16 cellular contexts compared by ENCODE assay signal in the genomic region with DNA sequence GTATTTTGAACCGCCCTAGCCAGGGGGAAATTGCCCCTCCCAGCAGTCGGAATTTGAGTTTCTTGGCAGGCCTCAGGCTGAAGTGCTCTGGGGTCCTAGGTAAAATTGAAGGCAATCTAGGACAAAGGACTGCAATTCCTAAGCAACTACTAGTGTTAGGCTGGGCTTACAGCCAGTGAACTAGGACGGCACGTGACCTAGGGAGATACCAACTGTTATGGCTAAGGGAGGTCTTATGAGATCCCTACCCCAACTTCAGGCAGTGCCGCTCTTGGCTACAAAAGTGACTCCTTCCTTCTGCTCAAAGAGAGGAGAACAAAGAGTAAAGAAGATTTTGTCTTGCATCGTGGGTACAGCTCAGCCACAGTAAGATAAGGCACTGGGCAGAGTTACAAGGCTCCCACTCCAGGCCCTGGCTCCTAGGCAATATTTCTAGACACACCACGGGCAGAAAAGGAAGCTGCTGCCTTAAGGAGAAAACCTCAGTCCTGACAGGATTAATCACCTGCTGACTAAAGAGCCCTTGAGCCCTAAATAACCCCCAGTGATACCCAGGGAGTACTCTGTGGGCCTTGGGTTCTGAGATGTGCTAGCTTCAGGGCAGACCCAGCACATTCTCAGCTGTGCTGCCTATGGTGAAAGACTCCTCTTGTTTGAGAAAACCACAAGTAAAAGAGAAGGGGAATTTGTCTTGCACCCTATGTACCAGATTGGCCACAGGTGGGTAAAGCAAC.
A peak's percentile ranks its signal among the peaks of the same experiment; 100 is the strongest.
DNase-seq lines count a peak whose midpoint lies in the region; ATAC-seq and TF ChIP-seq lines count a peak whose summit lies in the region.
"Had no signal": no experiment of that assay in that cellular context is flagged by ENCODE, and none has a peak within 500 bp of the region (broad histone marks: within the 10 kb centered on the region; RNA-seq: fewer than 3 reads in every experiment).

No MANE protein-coding gene starts in this region.

- H2BK12ac ChIP-seq in neuronal stem cell (ENCODE audit: low read length): no peak overlapping the region

- H3K9me3 ChIP-seq in neuronal stem cell (replicated peaks in 1 of 2; ENCODE audit: control insufficient read depth in 2 of 2, insufficient read depth in 1 of 2, low read depth in 1 of 2, low read length in 2 of 2): no peaks in the 10 kb centered on the region
- H3K9me3 ChIP-seq in aorta (ENCODE audit: control insufficient read depth, low read length): no peaks in the 10 kb centered on the region
- H3K9me3 ChIP-seq: HAP-1, Peyer's patch had no signal

- no peaks in the 10 kb centered on the region for H3K27me3 Mint-ChIP-seq in activated naive CD8-positive, alpha-beta T cell treated with anti-CD3 and anti-CD28 coated beads, Interleukin-2, amount 50 U/mL, for 24 hours
- H3K27me3 Mint-ChIP-seq: B cell; CD4-positive, alpha-beta T cell had no signal

- H2AFZ ChIP-seq in neuronal stem cell (ENCODE audit: low read length): peak overlapping the region; percentile 64

- H3K9me3 Mint-ChIP-seq in activated naive CD8-positive, alpha-beta T cell treated with anti-CD3 and anti-CD28 coated beads, Interleukin-2, amount 50 U/mL, for 24 hours: peaks cover 14% of the 10 kb centered on the region

- H3K4me2 ChIP-seq in neuronal stem cell (ENCODE audit: insufficient read depth, low read length, poor library complexity, severe bottlenecking): no peak overlapping the region

- H3K18ac ChIP-seq in neuronal stem cell (ENCODE audit: low read length): no peak overlapping the region

- no peak overlapping the region for H3K27ac Mint-ChIP-seq in activated naive CD8-positive, alpha-beta T cell treated with anti-CD3 and anti-CD28 coated beads, Interleukin-2, amount 50 U/mL, for 24 hours
- H3K27ac Mint-ChIP-seq: B cell; CD4-positive, alpha-beta T cell had no signal

- H3K9ac ChIP-seq in neuronal stem cell (ENCODE audit: low read depth, low read length, poor library complexity): no peak overlapping the region

- in situ Hi-C loops in KBM-7 (cut with MboI; ENCODE audit: low pct_unique_long_range_greater_than_20kb, low sequenced_read_pairs): no loop called here

- H3K23ac ChIP-seq in neuronal stem cell (ENCODE audit: low read depth, low read length, poor library complexity): no peak overlapping the region

- H2BK15ac ChIP-seq in neuronal stem cell (ENCODE audit: low read length): no peak overlapping the region

- TF ChIP-seq CTCF in choroid plexus epithelial cell (conservative IDR thresholded peaks at IDR 0.05; ENCODE audit: low read depth, low read length): no peak

- no CpG with 5 or more reads among the region's 7 CpGs for WGBS in neuronal stem cell (ENCODE audit: extremely low coverage in 2 of 2, insufficient read length in 2 of 2, insufficient replicate concordance in 1 of 2), 2 donors
- 8 to 15% methylated on average over 7 of the region's 7 CpGs for WGBS in aorta, 2 donors

- H3K36me3 ChIP-seq in neuronal stem cell (replicated peaks in 1 of 2; ENCODE audit: control insufficient read depth in 2 of 2, insufficient read depth in 2 of 2, low read length in 2 of 2) (no peaks in the 10 kb centered on the region), aorta (ENCODE audit: control insufficient read depth in 1 of 2, insufficient read depth in 2 of 2, low read length in 1 of 2) (no peaks in the 10 kb centered on the region)
- H3K36me3 ChIP-seq: HAP-1, Peyer's patch had no signal

- H3K36me3 Mint-ChIP-seq in activated naive CD8-positive, alpha-beta T cell treated with anti-CD3 and anti-CD28 coated beads, Interleukin-2, amount 50 U/mL, for 24 hours (ENCODE audit: low read depth): no peaks in the 10 kb centered on the region

- H3K14ac ChIP-seq in neuronal stem cell (ENCODE audit: low read length): no peak overlapping the region

- H3K4me1 ChIP-seq in neuronal stem cell (ENCODE audit: control insufficient read depth in 2 of 2, insufficient read depth in 1 of 2, low read depth in 1 of 2, low read length in 2 of 2) (no peaks in the 10 kb centered on the region), aorta (ENCODE audit: control insufficient read depth in 1 of 2, insufficient read depth in 2 of 2, low read length in 2 of 2) (no peaks in the 10 kb centered on the region)
- H3K4me1 ChIP-seq: HAP-1, Peyer's patch had no signal

- H3K4me1 Mint-ChIP-seq in activated naive CD8-positive, alpha-beta T cell treated with anti-CD3 and anti-CD28 coated beads, Interleukin-2, amount 50 U/mL, for 24 hours: no peaks in the 10 kb centered on the region
- H3K4me1 Mint-ChIP-seq: B cell had no signal

- no peak overlapping the region for H2BK5ac ChIP-seq in neuronal stem cell (ENCODE audit: low read length)

- H3K27me3 ChIP-seq in neuronal stem cell (ENCODE audit: control insufficient read depth in 3 of 3, insufficient read depth in 3 of 3, low read depth in 1 of 3, low read length in 3 of 3) (no peaks in the 10 kb centered on the region), aorta (ENCODE audit: control insufficient read depth in 1 of 2, insufficient read depth in 2 of 2, low read length in 1 of 2) (no peaks in the 10 kb centered on the region)
- H3K27me3 ChIP-seq: Peyer's patch had no signal

- peak; percentile 82 for DNase-seq in NCI-H226
- DNase-seq in choroid plexus epithelial cell (ENCODE audit: low read depth): peak; percentile 20
- DNase-seq in neuronal stem cell (ENCODE audit: low spot score): no peak
- DNase-seq in aorta: no peak
- DNase-seq in KBM-7: no peak
- no peak for DNase-seq in activated naive CD8-positive, alpha-beta T cell treated with anti-CD3 and anti-CD28 coated beads, Interleukin-2, amount 50 U/mL, for 24 hours
- DNase-seq: CD4-positive, alpha-beta T cell; EL; NCI-H1436; NCI-H2029 treated with DMSO at 0.1 percent for 48 hours; Peyer's patch had no signal

- H4K8ac ChIP-seq in neuronal stem cell (ENCODE audit: low read depth, low read length): no peak overlapping the region

- peak; percentile 36 for ATAC-seq in aorta (ENCODE audit: low FRiP score)
- no peak for ATAC-seq in activated naive CD8-positive, alpha-beta T cell treated with anti-CD3 and anti-CD28 coated beads, Interleukin-2, amount 50 U/mL, for 24 hours
- ATAC-seq in HG02840 (IDR thresholded peaks at IDR 0.05; ENCODE audit: low FRiP score, unreplicated experiment): no peak
- ATAC-seq: K562, Right ventricle myocardium inferior had no signal

- no peak overlapping the region for H3K4me3 ChIP-seq in choroid plexus epithelial cell (ENCODE audit: low read depth, low read length)
- H3K4me3 ChIP-seq in neuronal stem cell (ENCODE audit: low read length in 2 of 2): no peak overlapping the region
- H3K4me3 ChIP-seq in aorta (ENCODE audit: low read length in 2 of 2): no peak overlapping the region
- H3K4me3 ChIP-seq: HAP-1, K562, Peyer's patch had no signal

- H3K79me1 ChIP-seq in neuronal stem cell (ENCODE audit: low read depth, low read length): no peaks in the 10 kb centered on the region

- H2BK120ac ChIP-seq in neuronal stem cell (ENCODE audit: low read depth, low read length): no peak overlapping the region

- intact Hi-C loops in aorta (cut with DNase I): no loop called here

- H3K4ac ChIP-seq in neuronal stem cell (ENCODE audit: low read length): no peak overlapping the region

- H3K4me3 Mint-ChIP-seq in activated naive CD8-positive, alpha-beta T cell treated with anti-CD3 and anti-CD28 coated beads, Interleukin-2, amount 50 U/mL, for 24 hours: no peak overlapping the region
- H3K4me3 Mint-ChIP-seq: B cell; CD4-positive, alpha-beta T cell had no signal

- H2AK5ac ChIP-seq in neuronal stem cell (ENCODE audit: low read depth, low read length): no peak overlapping the region

- H3K27ac ChIP-seq in neuronal stem cell (replicated peaks; ENCODE audit: low read length) (no peak overlapping the region), aorta (ENCODE audit: low read depth in 1 of 2, low read length in 2 of 2) (no peak overlapping the region)
- H3K27ac ChIP-seq: Peyer's patch had no signal

- no peak overlapping the region for H4K91ac ChIP-seq in neuronal stem cell (ENCODE audit: low read depth, low read length, poor library complexity)

Comparison
In these comparisons a context has a peak if more than half of its experiments do, and no peak if none do; other contexts are left out.
1. DNase-seq: peak in NCI-H226 (single experiment) and choroid plexus epithelial cell (single experiment); none in neuronal stem cell (single experiment), aorta (0 of 2), KBM-7 (single experiment) and activated naive CD8-positive, alpha-beta T cell treated with anti-CD3 and anti-CD28 coated beads, Interleukin-2, amount 50 U/mL, for 24 hours (single experiment).